ENCODE assay signal across 12 cellular contexts in genomic region chr10:102800601-102801335, GRCh38. TPM values are rescaled to one million over a fixed set of nuclear protein-coding genes. Genes with fewer than 3 reads are reported as not detected.
DNase-seq lines count a peak whose midpoint lies in the region; TF ChIP-seq lines count a peak whose summit lies in the region.
"Had no signal": no experiment of that assay in that cellular context is flagged by ENCODE, and none has a peak within 500 bp of the region (broad histone marks: within the 10 kb centered on the region; RNA-seq: fewer than 3 reads in every experiment).

No MANE protein-coding gene starts in this region.

- H3K4me3 ChIP-seq in muscle layer of colon (ENCODE audit: low read depth in 1 of 2, low read length in 2 of 2) (no peak overlapping the region), tibial artery (no peak overlapping the region)

- TF ChIP-seq CTCF in tibial artery (IDR thresholded peaks at IDR 0.05): no peak

- H3K36me3 Mint-ChIP-seq in activated T-cell treated with anti-CD3 and anti-CD28 coated beads, Interleukin-2, amount 50 U/mL, for 24 hours (ENCODE audit: low read depth): peaks cover 64% of the 10 kb centered on the region

- H3K4me1 Mint-ChIP-seq in activated T-cell treated with anti-CD3 and anti-CD28 coated beads, Interleukin-2, amount 50 U/mL, for 24 hours (ENCODE audit: low read depth): peaks cover 45% of the 10 kb centered on the region

- H3K27me3 Mint-ChIP-seq in activated T-cell treated with anti-CD3 and anti-CD28 coated beads, Interleukin-2, amount 50 U/mL, for 24 hours: no peaks in the 10 kb centered on the region
- H3K27me3 Mint-ChIP-seq: activated naive CD8-positive, alpha-beta T cell treated with anti-CD3 and anti-CD28 coated beads, Interleukin-2, amount 10 ng/mL, durations not matched to agents 7 days and 5 days had no signal

- H3K27ac ChIP-seq in muscle layer of colon (ENCODE audit: low read depth, low read length) (peak overlapping the region; percentile 72), tibial artery (peak overlapping the region; percentile 72 to 84)

- H3K9me3 ChIP-seq in muscle layer of colon (ENCODE audit: low read length): no peaks in the 10 kb centered on the region
- H3K9me3 ChIP-seq in tibial artery: no peaks in the 10 kb centered on the region

- H3K36me3 ChIP-seq in muscle layer of colon (ENCODE audit: insufficient read depth, low read length): peaks cover 28% of the 10 kb centered on the region
- H3K36me3 ChIP-seq in tibial artery: peaks cover 21 to 32% (median 32%) of the 10 kb centered on the region in 3 donors

- DNase-seq in activated T-cell treated with anti-CD3 and anti-CD28 coated beads, Interleukin-2, amount 50 U/mL, for 24 hours: no peak
- DNase-seq in activated T-cell treated with anti-CD3 and anti-CD28 coated beads, Interleukin-2, amount 50 U/mL, for 48 hours: no peak
- DNase-seq in dermis blood vessel endothelial cell: peak; percentile 71
- DNase-seq in tibial artery: no peak
- no peak for DNase-seq in NCI-H1048 (lab: John Stamatoyannopoulos, UW)
- DNase-seq in NCI-H2029 (lab: John Stamatoyannopoulos, UW): no peak
- DNase-seq in mucosa of gallbladder (ENCODE audit: low spot score): no peak
- DNase-seq: ACHN; activated naive CD8-positive, alpha-beta T cell treated with anti-CD3 and anti-CD28 coated beads, Interleukin-2, amount 10 ng/mL, durations not matched to agents 7 days and 5 days; NCI-H1436; stimulated activated naive CD4-positive, alpha-beta T cell had no signal

- intact Hi-C loops in tibial artery (cut with DNase I; ENCODE audit: low total_unique reads): no loop called here

- H3K9me3 Mint-ChIP-seq in activated T-cell treated with anti-CD3 and anti-CD28 coated beads, Interleukin-2, amount 50 U/mL, for 24 hours: peaks cover 2% of the 10 kb centered on the region

- no peaks in the 10 kb centered on the region for H3K27me3 ChIP-seq in muscle layer of colon (ENCODE audit: control insufficient read depth in 1 of 2, insufficient read depth in 2 of 2, low read length in 2 of 2)
- H3K27me3 ChIP-seq in tibial artery: no peaks in the 10 kb centered on the region

- H3K27ac Mint-ChIP-seq in activated T-cell treated with anti-CD3 and anti-CD28 coated beads, Interleukin-2, amount 50 U/mL, for 24 hours: peak overlapping the region; percentile 60
- H3K27ac Mint-ChIP-seq: activated naive CD8-positive, alpha-beta T cell treated with anti-CD3 and anti-CD28 coated beads, Interleukin-2, amount 10 ng/mL, durations not matched to agents 7 days and 5 days had no signal

- H3K4me3 Mint-ChIP-seq in activated T-cell treated with anti-CD3 and anti-CD28 coated beads, Interleukin-2, amount 50 U/mL, for 24 hours: no peak overlapping the region
- H3K4me3 Mint-ChIP-seq: activated naive CD8-positive, alpha-beta T cell treated with anti-CD3 and anti-CD28 coated beads, Interleukin-2, amount 10 ng/mL, durations not matched to agents 7 days and 5 days had no signal

- H3K4me1 ChIP-seq in muscle layer of colon (ENCODE audit: insufficient read depth, low read length) (peaks cover 62% of the 10 kb centered on the region), tibial artery (peaks cover 0 to 89% (median 71%) of the 10 kb centered on the region in 4 donors)

- H3K9ac ChIP-seq in muscle layer of colon (ENCODE audit: low read length): peak overlapping the region; percentile 3

RNA-seq across cellular contexts. Expression of gene CYP17A1, which starts 36.4 kb away (rescaled TPM):
- total RNA-seq in dermis blood vessel endothelial cell: not detected in 2 replicates
- 7.3 TPM for total RNA-seq in mucosa of gallbladder
- total RNA-seq: activated naive CD8-positive, alpha-beta T cell treated with anti-CD3 and anti-CD28 coated beads, Interleukin-2, amount 10 ng/mL, durations not matched to agents 7 days and 5 days had no signal

RNA-seq across cellular contexts. Expression of gene BORCS7, which starts 53.3 kb away (rescaled TPM):
- 39.0 and 42.9 TPM in 2 replicates for total RNA-seq in dermis blood vessel endothelial cell
- total RNA-seq in mucosa of gallbladder: 29.8 TPM

RNA-seq across cellular contexts. Expression of gene WBP1L, which starts 57.0 kb away (rescaled TPM):
- total RNA-seq in dermis blood vessel endothelial cell (73.9 and 103 TPM in 2 replicates), mucosa of gallbladder (58.1 TPM)
